In genomic region chr1:188089461-188089860, GRCh38 we compare ENCODE assay signal across 23 cellular contexts.
DNase-seq lines count a peak whose midpoint lies in the region; ATAC-seq, FAIRE-seq and TF ChIP-seq lines count a peak whose summit lies in the region.
"Had no signal": no experiment of that assay in that cellular context is flagged by ENCODE, and none has a peak within 500 bp of the region (broad histone marks: within the 10 kb centered on the region; RNA-seq: fewer than 3 reads in every experiment).

No MANE protein-coding gene starts in this region.

- H2AK5ac ChIP-seq in mesendoderm (ENCODE audit: low read length): no peak overlapping the region

- H3K18ac ChIP-seq in mesendoderm (ENCODE audit: low read length): no peak overlapping the region

- peaks cover 25% of the 10 kb centered on the region for H3K4me1 Mint-ChIP-seq in GM23338
- no peaks in the 10 kb centered on the region for H3K4me1 Mint-ChIP-seq in activated CD4-positive, alpha-beta T cell treated with anti-CD3 and anti-CD28 coated beads for 36 hours
- H3K4me1 Mint-ChIP-seq: activated naive CD8-positive, alpha-beta T cell treated with anti-CD3 and anti-CD28 coated beads, Interleukin-2, amount 50 U/mL, for 24 hours; T-helper 17 cell had no signal

- no peaks in the 10 kb centered on the region for H3K9me3 ChIP-seq in endothelial cell of umbilical vein (replicated peaks; ENCODE audit: control insufficient read depth, insufficient read depth, low read length)
- H3K9me3 ChIP-seq: pancreas had no signal

- dilution Hi-C loops in endothelial cell of umbilical vein (cut with MboI; ENCODE audit: extremely low pct_ligation_motif_present, low sequenced_read_pairs): no loop called here

- peak; percentile 73 for ATAC-seq in GM23338
- no peak for ATAC-seq in activated CD4-positive, alpha-beta T cell treated with anti-CD3 and anti-CD28 coated beads for 36 hours
- ATAC-seq: activated naive CD8-positive, alpha-beta T cell treated with anti-CD3 and anti-CD28 coated beads, Interleukin-2, amount 50 U/mL, for 24 hours; K562; pancreas; T-helper 17 cell had no signal

- no peak overlapping the region for H4K8ac ChIP-seq in mesendoderm (ENCODE audit: low read depth, low read length)

- no peak for TF ChIP-seq POLR2A in endothelial cell of umbilical vein (IDR thresholded peaks at IDR 0.05; ENCODE audit: low read depth, low read length)

- no peaks in the 10 kb centered on the region for H3F3A ChIP-seq in GM23338 (replicated peaks; ENCODE audit: low read depth)

- TF ChIP-seq CTCF in GM23338 (conservative IDR thresholded peaks at IDR 0.05; ENCODE audit: low read depth in 2 of 2) (no peak), endothelial cell of umbilical vein (IDR thresholded peaks at IDR 0.05; ENCODE audit: extremely low read depth in 1 of 2, insufficient read depth in 1 of 2, low read depth in 1 of 2, low read length in 2 of 2) (no peak)

- no peak overlapping the region for H2BK120ac ChIP-seq in mesendoderm (ENCODE audit: low read depth, low read length)

- peaks cover 34% of the 10 kb centered on the region for H3K4me1 ChIP-seq in GM23338 (ENCODE audit: insufficient read depth)
- peaks cover 16% of the 10 kb centered on the region for H3K4me1 ChIP-seq in endothelial cell of umbilical vein (ENCODE audit: control insufficient read depth, extremely low read depth, insufficient read depth, low read length)
- no peaks in the 10 kb centered on the region for H3K4me1 ChIP-seq in mesendoderm (ENCODE audit: control insufficient read depth, low read depth, low read length)
- H3K4me1 ChIP-seq: left ventricle myocardium inferior, pancreas had no signal

- H3K27me3 ChIP-seq in GM23338 (ENCODE audit: insufficient read depth) (no peaks in the 10 kb centered on the region), endothelial cell of umbilical vein (ENCODE audit: control insufficient read depth in 2 of 2, insufficient read depth in 2 of 2, low read length in 2 of 2) (no peaks in the 10 kb centered on the region), mesendoderm (ENCODE audit: insufficient read depth, low read length, poor library complexity) (no peaks in the 10 kb centered on the region)
- H3K27me3 ChIP-seq: pancreas had no signal

- no peak overlapping the region for H3K9ac ChIP-seq in endothelial cell of umbilical vein (replicated peaks; ENCODE audit: extremely low read depth, insufficient read depth, low read length)
- H3K9ac ChIP-seq in mesendoderm (ENCODE audit: low read length): no peak overlapping the region

- no peaks in the 10 kb centered on the region for H3K9me1 ChIP-seq in endothelial cell of umbilical vein (replicated peaks; ENCODE audit: control insufficient read depth, extremely low read depth, insufficient read depth, low read length)

- CTCF ChIA-PET in endothelial cell of umbilical vein (lab: Charles Lee): interaction anchor here (0.9 to 2.1 kb wide), 6 partner anchors 9 to 824 kb away, joined by 3 to 9 read pairs (median 4); no protein-coding TSS in a partner anchor
- CTCF ChIA-PET in activated CD4-positive, alpha-beta T cell treated with anti-CD3 and anti-CD28 coated beads for 36 hours (lab: Charles Lee): no interaction called here

- H3K27ac Mint-ChIP-seq in GM23338: no peak overlapping the region
- no peak overlapping the region for H3K27ac Mint-ChIP-seq in activated CD4-positive, alpha-beta T cell treated with anti-CD3 and anti-CD28 coated beads for 36 hours
- H3K27ac Mint-ChIP-seq: activated naive CD8-positive, alpha-beta T cell treated with anti-CD3 and anti-CD28 coated beads, Interleukin-2, amount 50 U/mL, for 24 hours; activated T-helper 1 cell treated with anti-CD3 and anti-CD28 coated beads, Interleukin-12 subunit alpha, Interleukin-12 subunit beta, Interleukin-2, Interleukin-4 antibody, amounts not matched to agents 30 ng/mL and 10 ng/mL and 1 ng/mL, durations not matched to agents 14 hours and 24 hours and 36 hours; T-helper 17 cell had no signal

- H3K27me3 Mint-ChIP-seq in GM23338 (ENCODE audit: insufficient read depth, low read depth, poor library complexity): no peaks in the 10 kb centered on the region
- no peaks in the 10 kb centered on the region for H3K27me3 Mint-ChIP-seq in activated CD4-positive, alpha-beta T cell treated with anti-CD3 and anti-CD28 coated beads for 36 hours
- H3K27me3 Mint-ChIP-seq: activated naive CD8-positive, alpha-beta T cell treated with anti-CD3 and anti-CD28 coated beads, Interleukin-2, amount 50 U/mL, for 24 hours; T-helper 17 cell had no signal

- no peak overlapping the region for H3K4me3 Mint-ChIP-seq in GM23338
- H3K4me3 Mint-ChIP-seq in activated CD4-positive, alpha-beta T cell treated with anti-CD3 and anti-CD28 coated beads for 36 hours: no peak overlapping the region
- H3K4me3 Mint-ChIP-seq: activated naive CD8-positive, alpha-beta T cell treated with anti-CD3 and anti-CD28 coated beads, Interleukin-2, amount 50 U/mL, for 24 hours; activated T-helper 1 cell treated with anti-CD3 and anti-CD28 coated beads, Interleukin-12 subunit alpha, Interleukin-12 subunit beta, Interleukin-2, Interleukin-4 antibody, amounts not matched to agents 30 ng/mL and 10 ng/mL and 1 ng/mL, durations not matched to agents 14 hours and 24 hours and 36 hours; T-helper 17 cell had no signal

- no peak overlapping the region for H3K4ac ChIP-seq in mesendoderm (ENCODE audit: low read depth, low read length)

- H4K20me1 ChIP-seq in GM23338 (replicated peaks; ENCODE audit: insufficient read depth): no peaks in the 10 kb centered on the region
- H4K20me1 ChIP-seq in endothelial cell of umbilical vein (replicated peaks; ENCODE audit: control insufficient read depth, extremely low read depth, insufficient read depth, low read length): no peaks in the 10 kb centered on the region

- H3K9me3 Mint-ChIP-seq in GM23338: peaks cover 13% of the 10 kb centered on the region; the same call in 2 of the 3 replicates
- peaks cover 10% of the 10 kb centered on the region for H3K9me3 Mint-ChIP-seq in activated CD4-positive, alpha-beta T cell treated with anti-CD3 and anti-CD28 coated beads for 36 hours (ENCODE audit: low read depth)

- FAIRE-seq in endothelial cell of umbilical vein (lab: Jason Lieb, UNC) (no peak), GM19239 (lab: Jason Lieb, UNC) (no peak)
- FAIRE-seq: bronchial epithelial cell, K562, pancreas had no signal

- no peak overlapping the region for H2BK5ac ChIP-seq in mesendoderm (ENCODE audit: low read length)

- H3K56ac ChIP-seq in mesendoderm (ENCODE audit: low read length): no peak overlapping the region

- peaks cover 7% of the 10 kb centered on the region; the same call in 1 of the 3 replicates for H3K36me3 Mint-ChIP-seq in GM23338 (ENCODE audit: low read depth)
- H3K36me3 Mint-ChIP-seq in activated CD4-positive, alpha-beta T cell treated with anti-CD3 and anti-CD28 coated beads for 36 hours (ENCODE audit: low read depth): no peaks in the 10 kb centered on the region

- H3K23ac ChIP-seq in mesendoderm (ENCODE audit: low read length): no peak overlapping the region

- BruUV-seq in endothelial cell of umbilical vein (replicated peaks; lab: Mats Ljungman, UMichigan): no TSS peak

- H4K5ac ChIP-seq in mesendoderm (ENCODE audit: low read length): no peak overlapping the region

- DNase-seq in GM23338 (ENCODE audit: low spot score): peak; percentile 64
- peak; percentile 31 for DNase-seq in NCI-H345 (lab: John Stamatoyannopoulos, UW)
- peak; percentile 39 for DNase-seq in endothelial cell of umbilical vein (ENCODE audit: low read depth, low spot score)
- DNase-seq in mesendoderm: peak; percentile 84
- no peak for DNase-seq in activated CD4-positive, alpha-beta T cell treated with anti-CD3 and anti-CD28 coated beads for 36 hours
- no peak for DNase-seq in RKO (ENCODE audit: low spot score)
- DNase-seq in NCI-H1105 (lab: John Stamatoyannopoulos, UW): no peak
- DNase-seq in GM19239 (ENCODE audit: insufficient read length, low spot score): no peak
- DNase-seq: activated CD4-positive, CD25-positive, alpha-beta regulatory T cell; activated CD8-positive, alpha-beta memory T cell treated with anti-CD3 and anti-CD28 coated beads for 24 hours; activated naive CD8-positive, alpha-beta T cell treated with anti-CD3 and anti-CD28 coated beads, Interleukin-2, amount 50 U/mL, for 24 hours; COR-L47; hippocampal formation; left ventricle myocardium inferior; NCI-H1105 treated with DMSO at 0.1 percent for 48 hours; NCI-H2227 treated with DMSO at 0.1 percent for 48 hours; pancreas; Right ventricle myocardium superior; stimulated activated CD4-positive, alpha-beta T cell treated with anti-CD3 and anti-CD28 coated beads, Interleukin-4, amount 100 ng/mL, for 1 hour; T-helper 17 cell had no signal

- H3K4me2 ChIP-seq in GM23338: peak overlapping the region; percentile 15; the same call in 1 of the 2 replicates
- no peak overlapping the region for H3K4me2 ChIP-seq in endothelial cell of umbilical vein (ENCODE audit: insufficient read depth, low read length)
- no peak overlapping the region for H3K4me2 ChIP-seq in mesendoderm (ENCODE audit: low read length)

- H3K9me2 ChIP-seq in GM23338 (ENCODE audit: insufficient read depth): no peaks in the 10 kb centered on the region; the same call in 1 of the 2 replicates

- POLR2A ChIA-PET in endothelial cell of umbilical vein (lab: Charles Lee): no interaction called here
- POLR2A ChIA-PET in activated CD4-positive, alpha-beta T cell treated with anti-CD3 and anti-CD28 coated beads for 36 hours (lab: Charles Lee): no interaction called here

- no peaks in the 10 kb centered on the region for H3K79me2 ChIP-seq in GM23338 (replicated peaks; ENCODE audit: insufficient read depth)
- no peaks in the 10 kb centered on the region for H3K79me2 ChIP-seq in endothelial cell of umbilical vein (ENCODE audit: control insufficient read depth, insufficient read depth, low read length)
- no peaks in the 10 kb centered on the region for H3K79me2 ChIP-seq in mesendoderm (ENCODE audit: control insufficient read depth, insufficient read depth, low read length)

- H3K27ac ChIP-seq in GM23338 (ENCODE audit: low read depth) (peak overlapping the region; percentile 12; the same call in 1 of the 2 replicates), endothelial cell of umbilical vein (ENCODE audit: insufficient read depth, low read depth, low read length) (peak overlapping the region; percentile 38), mesendoderm (ENCODE audit: low read depth, low read length) (peak overlapping the region; percentile 77)
- H3K27ac ChIP-seq: left ventricle myocardium inferior, pancreas had no signal

- no peak overlapping the region for H3K4me3 ChIP-seq in GM23338
- no peak overlapping the region for H3K4me3 ChIP-seq in endothelial cell of umbilical vein (replicated peaks in 1 of 3; ENCODE audit: insufficient read depth in 1 of 3, low read depth in 1 of 3, low read length in 3 of 3)
- no peak overlapping the region for H3K4me3 ChIP-seq in mesendoderm (ENCODE audit: low read length)
- H3K4me3 ChIP-seq: K562, left ventricle myocardium inferior, pancreas had no signal

- intact Hi-C loops in endothelial cell of umbilical vein (cut with micrococcal nuclease): no loop called here
- intact Hi-C loops in activated CD4-positive, alpha-beta T cell treated with anti-CD3 and anti-CD28 coated beads for 36 hours (cut with DNase I, micrococcal nuclease): no loop called here

- H3K36me3 ChIP-seq in GM23338 (ENCODE audit: insufficient read depth): no peaks in the 10 kb centered on the region
- no peaks in the 10 kb centered on the region for H3K36me3 ChIP-seq in endothelial cell of umbilical vein (ENCODE audit: control insufficient read depth in 2 of 2, extremely low read depth in 1 of 2, insufficient read depth in 2 of 2, low read length in 2 of 2)
- H3K36me3 ChIP-seq in mesendoderm (ENCODE audit: control insufficient read depth, insufficient read depth, low read length): no peaks in the 10 kb centered on the region
- H3K36me3 ChIP-seq: left ventricle myocardium inferior, pancreas had no signal

- H3K79me1 ChIP-seq in mesendoderm (ENCODE audit: low read length): no peaks in the 10 kb centered on the region

- no peak overlapping the region for H2BK15ac ChIP-seq in mesendoderm (replicated peaks; ENCODE audit: low read depth)

- H2AFZ ChIP-seq in GM23338: no peak overlapping the region
- H2AFZ ChIP-seq in endothelial cell of umbilical vein (ENCODE audit: low read depth, low read length): peak overlapping the region; percentile 61

Comparison
In these comparisons a context has a peak if more than half of its experiments do, and no peak if none do; other contexts are left out.
1. DNase-seq: peak in GM23338 (single experiment), NCI-H345 (single experiment), endothelial cell of umbilical vein (single experiment) and mesendoderm (single experiment); none in activated CD4-positive, alpha-beta T cell treated with anti-CD3 and anti-CD28 coated beads for 36 hours (single experiment), RKO (single experiment), NCI-H1105 (single experiment) and GM19239 (single experiment).
2. H3K27ac ChIP-seq: peak in every context shown above with its lines; median percentile 77 in mesendoderm; 38 in endothelial cell of umbilical vein; 12 in GM23338.